7 cellular contexts compared by ENCODE assay signal in genomic region chr12:110704231-110704630, GRCh38.
"Had no signal": no experiment of that assay in that cellular context is flagged by ENCODE, and none has a peak within 500 bp of the region (broad histone marks: within the 10 kb centered on the region; RNA-seq: fewer than 3 reads in every experiment).

No MANE protein-coding gene starts in this region.

- H3K4me2 ChIP-seq: GM23338 had no signal

- H3K27ac ChIP-seq: GM23248 had no signal

- DNase-seq: GM23248, GOT3, HCEC 1CT, HFFc6 had no signal

- H3K9me3 ChIP-seq: HAP-1 had no signal

- H3K4me1 ChIP-seq: HAP-1 had no signal

- H3K9ac ChIP-seq: GM23248 had no signal

- H3K4me3 ChIP-seq: GM23248, GM23338, HAP-1 had no signal

- H2AFZ ChIP-seq: GM23248, GM23338 had no signal

- H3K27ac Mint-ChIP-seq: GM23338, H9, HFFc6 had no signal

- H3K9me3 Mint-ChIP-seq: GM23338, HFFc6 had no signal

- H3K36me3 ChIP-seq: HAP-1 had no signal

- H3K4me1 Mint-ChIP-seq: GM23338 had no signal

- H3K4me3 Mint-ChIP-seq: GM23338, H9, HFFc6 had no signal
